Comparison of ENCODE assay signal across 12 cellular contexts in the genomic region with DNA sequence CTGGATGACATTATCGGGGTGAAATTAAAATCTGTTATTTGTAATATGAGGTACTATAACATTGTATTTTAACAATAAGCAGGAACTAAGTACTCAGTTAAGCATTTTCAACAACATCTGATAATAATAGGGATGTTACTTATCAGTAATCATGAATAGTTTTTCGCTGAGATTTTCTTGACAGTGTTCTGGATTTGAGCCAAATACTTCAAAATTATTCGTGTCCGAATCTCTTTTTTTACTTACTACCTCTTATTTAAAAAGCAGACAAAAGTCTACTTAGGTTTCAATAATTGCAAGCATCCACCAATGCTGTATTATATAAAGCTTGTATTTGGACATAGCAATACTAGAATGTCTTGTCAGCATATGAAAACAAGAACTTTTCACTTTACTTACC.
"Had no signal": no experiment of that assay in that cellular context is flagged by ENCODE, and none has a peak within 500 bp of the region (broad histone marks: within the 10 kb centered on the region; RNA-seq: fewer than 3 reads in every experiment).

No MANE protein-coding gene starts in this region.

- H3K27me3 Mint-ChIP-seq: activated naive CD8-positive, alpha-beta T cell treated with anti-CD3 and anti-CD28 coated beads, Interleukin-2, amount 50 U/mL, for 24 hours had no signal

- H3K4me3 Mint-ChIP-seq: activated naive CD8-positive, alpha-beta T cell treated with anti-CD3 and anti-CD28 coated beads, Interleukin-2, amount 50 U/mL, for 24 hours; activated T-helper 1 cell treated with anti-CD3 and anti-CD28 coated beads, Interleukin-12 subunit alpha, Interleukin-12 subunit beta, Interleukin-2, Interleukin-4 antibody, amounts not matched to agents 30 ng/mL and 10 ng/mL and 1 ng/mL, durations not matched to agents 14 hours and 24 hours and 36 hours; nephron had no signal

- H3K27me3 ChIP-seq: ascending aorta, thyroid gland had no signal

- H3K9me3 Mint-ChIP-seq: activated naive CD8-positive, alpha-beta T cell treated with anti-CD3 and anti-CD28 coated beads, Interleukin-2, amount 50 U/mL, for 24 hours; activated T-helper 1 cell treated with anti-CD3 and anti-CD28 coated beads, Interleukin-12 subunit alpha, Interleukin-12 subunit beta, Interleukin-2, Interleukin-4 antibody, amounts not matched to agents 30 ng/mL and 10 ng/mL and 1 ng/mL, durations not matched to agents 14 hours and 24 hours and 36 hours; nephron had no signal

- H3K4me3 ChIP-seq: ascending aorta, mucosa of descending colon, thyroid gland had no signal

- H3K27ac Mint-ChIP-seq: nephron had no signal

- ATAC-seq: activated naive CD8-positive, alpha-beta T cell treated with anti-CD3 and anti-CD28 coated beads, Interleukin-2, amount 50 U/mL, for 24 hours; left colon; mucosa of descending colon; right cardiac atrium had no signal

- DNase-seq: activated CD4-positive, CD25-positive, alpha-beta regulatory T cell treated with anti-CD3 and anti-CD28 coated beads, Interleukin-2, amount 50 U/mL, for 72 hours; activated naive CD4-positive, alpha-beta T cell; activated naive CD8-positive, alpha-beta T cell treated with anti-CD3 and anti-CD28 coated beads, Interleukin-2, amount 50 U/mL, for 24 hours; left colon; mucosa of descending colon; occipital lobe; right cardiac atrium; T-helper 9 cell; thyroid gland had no signal

- H3K9me3 ChIP-seq: ascending aorta, mucosa of descending colon, thyroid gland had no signal
